In the genomic region with DNA sequence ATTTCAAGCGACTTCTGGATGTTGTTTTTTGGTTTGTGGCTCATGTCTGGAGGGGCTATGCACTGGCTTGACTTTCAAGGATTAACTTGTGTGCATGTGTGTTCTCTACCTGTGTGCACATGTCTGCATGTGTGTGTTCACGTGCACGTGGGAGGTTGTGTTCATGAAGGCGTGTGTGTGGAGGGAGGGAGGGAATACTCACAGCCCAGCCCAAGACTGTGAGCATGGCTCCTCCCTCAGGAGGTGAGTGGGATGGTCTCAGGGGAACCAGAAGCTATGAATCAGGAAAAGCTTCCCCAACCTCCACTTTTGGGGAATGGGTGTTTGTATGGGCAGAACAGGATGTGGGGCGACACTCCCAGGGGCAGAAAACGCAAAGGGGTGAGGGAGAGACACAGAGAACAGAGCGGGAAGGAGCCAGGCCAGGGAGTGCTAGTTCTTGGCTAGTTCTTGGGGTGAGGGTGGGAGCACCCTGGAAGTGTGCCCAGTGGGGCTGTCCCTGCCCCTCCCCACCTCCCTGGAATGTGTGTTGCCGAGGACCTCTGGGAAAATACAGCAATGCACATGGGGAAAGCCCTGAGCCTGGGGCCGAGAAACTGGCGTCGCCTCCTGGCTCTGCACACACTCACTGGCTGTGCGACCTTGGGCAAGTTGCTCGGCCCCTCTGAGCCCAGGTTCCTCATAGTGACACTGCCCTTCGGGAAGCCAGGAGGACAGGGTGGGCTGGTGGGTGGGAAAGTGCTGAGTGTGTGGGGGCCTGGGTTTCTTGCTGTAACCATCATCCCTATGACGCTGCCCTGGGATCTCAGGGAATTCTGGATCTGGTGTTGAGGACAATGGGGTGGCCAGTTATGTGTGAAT, we compare ENCODE assay signal across 18 cellular contexts. TPM values are rescaled to one million over a fixed set of nuclear protein-coding genes. Genes with fewer than 3 reads are reported as not detected.
DNase-seq lines count a peak whose midpoint lies in the region; FAIRE-seq and TF ChIP-seq lines count a peak whose summit lies in the region.
"Had no signal": no experiment of that assay in that cellular context is flagged by ENCODE, and none has a peak within 500 bp of the region (broad histone marks: within the 10 kb centered on the region; RNA-seq: fewer than 3 reads in every experiment).

No MANE protein-coding gene starts in this region.

- H3K9me3 ChIP-seq in GM23248 (ENCODE audit: low read depth) (no peaks in the 10 kb centered on the region), SK-N-MC (ENCODE audit: low read depth, low read length) (no peaks in the 10 kb centered on the region), kidney (ENCODE audit: control insufficient read depth in 1 of 2, low read length in 2 of 2) (no peaks in the 10 kb centered on the region), uterus (no peaks in the 10 kb centered on the region)
- H3K9me3 ChIP-seq: tibial artery had no signal

- H3K4me1 Mint-ChIP-seq in activated naive CD4-positive, alpha-beta T cell treated with anti-CD3 and anti-CD28 coated beads, Interleukin-2, amount 10 ng/mL, durations not matched to agents 7 days and 5 days = no peaks in the 10 kb centered on the region
- H3K4me1 Mint-ChIP-seq: natural killer cell had no signal

- H3K4me2 ChIP-seq in GM23248 (ENCODE audit: unreplicated experiment) = no peak overlapping the region

- no peaks in the 10 kb centered on the region for H3K4me1 ChIP-seq in GM23248 (ENCODE audit: insufficient read depth)
- no peaks in the 10 kb centered on the region for H3K4me1 ChIP-seq in kidney (ENCODE audit: control insufficient read depth in 1 of 2, insufficient read depth in 1 of 2, low read depth in 1 of 2, low read length in 2 of 2)
- no peaks in the 10 kb centered on the region for H3K4me1 ChIP-seq in uterus

- H3K36me3 ChIP-seq in BJ (ENCODE audit: control insufficient read depth, insufficient read depth, low read length) (no peaks in the 10 kb centered on the region), GM23248 (ENCODE audit: low read depth) (no peaks in the 10 kb centered on the region), SK-N-MC (ENCODE audit: insufficient read depth, low read length) (no peaks in the 10 kb centered on the region), kidney (ENCODE audit: control insufficient read depth in 1 of 2, insufficient read depth in 2 of 2, low read length in 2 of 2) (no peaks in the 10 kb centered on the region), uterus (no peaks in the 10 kb centered on the region)
- H3K36me3 ChIP-seq: tibial artery had no signal

- in situ Hi-C loops in GM23248 (cut with MboI) = no loop called here

- no peaks in the 10 kb centered on the region for H3K9me3 Mint-ChIP-seq in activated naive CD4-positive, alpha-beta T cell treated with anti-CD3 and anti-CD28 coated beads, Interleukin-2, amount 10 ng/mL, durations not matched to agents 7 days and 5 days
- H3K9me3 Mint-ChIP-seq: activated T-cell treated with anti-CD3 and anti-CD28 coated beads, Interleukin-2, amount 50 U/mL, for 4 hours; CD4-positive, alpha-beta T cell; natural killer cell had no signal

- TF ChIP-seq POLR2A in uterus (IDR thresholded peaks at IDR 0.05) = no peak

- no peak overlapping the region for H3K4me3 ChIP-seq in BJ (ENCODE audit: low read depth, low read length)
- H3K4me3 ChIP-seq in GM23248 = no peak overlapping the region
- H3K4me3 ChIP-seq in SK-N-MC = peak overlapping the region; percentile 37
- no peak overlapping the region for H3K4me3 ChIP-seq in kidney (ENCODE audit: low read length in 2 of 2)
- H3K4me3 ChIP-seq in uterus = no peak overlapping the region
- H3K4me3 ChIP-seq: tibial artery had no signal

- no peaks in the 10 kb centered on the region for H3F3A ChIP-seq in GM23248 (ENCODE audit: insufficient read depth)

- no peak overlapping the region for H3K27ac ChIP-seq in GM23248
- peak overlapping the region; percentile 73 for H3K27ac ChIP-seq in SK-N-MC
- no peak overlapping the region for H3K27ac ChIP-seq in kidney (ENCODE audit: low read depth in 2 of 2, low read length in 2 of 2)
- H3K27ac ChIP-seq in uterus = no peak overlapping the region
- H3K27ac ChIP-seq: tibial artery had no signal

- H2AFZ ChIP-seq in GM23248 = no peak overlapping the region

- FAIRE-seq in kidney (lab: Jason Lieb, UNC) = no peak

- H3K4me3 Mint-ChIP-seq in activated naive CD4-positive, alpha-beta T cell treated with anti-CD3 and anti-CD28 coated beads, Interleukin-2, amount 10 ng/mL, durations not matched to agents 7 days and 5 days = no peak overlapping the region
- H3K4me3 Mint-ChIP-seq: activated T-cell treated with anti-CD3 and anti-CD28 coated beads, Interleukin-2, amount 50 U/mL, for 4 hours; CD4-positive, alpha-beta T cell; natural killer cell had no signal

- H3K27me3 Mint-ChIP-seq in activated naive CD4-positive, alpha-beta T cell treated with anti-CD3 and anti-CD28 coated beads, Interleukin-2, amount 10 ng/mL, durations not matched to agents 7 days and 5 days = peaks cover 91% of the 10 kb centered on the region

- no peak for DNase-seq in BJ (ENCODE audit: low read depth)
- peak; percentile 25 for DNase-seq in GM23248
- DNase-seq in SK-N-MC (ENCODE audit: low read depth, low spot score) = no peak
- DNase-seq in kidney = peak; percentile 62
- no peak for DNase-seq in NCI-H524 treated with DMSO at 0.1 percent for 48 hours (lab: John Stamatoyannopoulos, UW)
- DNase-seq in uterus = no peak
- no peak for DNase-seq in activated naive CD4-positive, alpha-beta T cell treated with anti-CD3 and anti-CD28 coated beads, Interleukin-2, amount 10 ng/mL, durations not matched to agents 7 days and 5 days
- DNase-seq in mucosa of gallbladder (ENCODE audit: low spot score) = no peak
- DNase-seq: activated CD4-positive, alpha-beta T cell treated with anti-CD3 and anti-CD28 coated beads, Interleukin-2, amount 50 U/mL, for 4 hours; activated T-cell treated with anti-CD3 and anti-CD28 coated beads, Interleukin-2, amount 50 U/mL, for 4 hours; CD4-positive, alpha-beta T cell; KG1; natural killer cell; NCI-H1694 treated with DMSO at 0.1 percent for 48 hours; stimulated activated CD4-positive, alpha-beta T cell treated with anti-CD3 and anti-CD28 coated beads, Interleukin-2, amount 100 ng/mL, for 24 hours; stimulated activated CD8-positive, alpha-beta memory T cell treated with anti-CD3 and anti-CD28 coated beads, Interleukin-4, amount 100 ng/mL, for 48 hours; tibial artery had no signal

- H4K20me1 ChIP-seq in GM23248 (ENCODE audit: insufficient read depth) = no peaks in the 10 kb centered on the region

- TF ChIP-seq CTCF in BJ (IDR thresholded peaks at IDR 0.05; ENCODE audit: insufficient read depth, low read depth, low read length) (peak; percentile 21; the same call in 1 of the 2 replicates), kidney (IDR thresholded peaks at IDR 0.05; ENCODE audit: borderline replicate concordance, extremely low read depth, insufficient read depth) (no peak), uterus (IDR thresholded peaks at IDR 0.05) (no peak)

- POLR2A ChIA-PET in BJ (lab: Charles Lee) = no interaction called here

- peaks cover 18% of the 10 kb centered on the region for H3K27me3 ChIP-seq in BJ (ENCODE audit: control insufficient read depth, insufficient read depth, low read length)
- H3K27me3 ChIP-seq in GM23248 (replicated peaks; ENCODE audit: insufficient read depth) = peaks cover 81% of the 10 kb centered on the region
- H3K27me3 ChIP-seq in uterus = peaks cover 0 to 2% of the 10 kb centered on the region in 2 donors

- no peak overlapping the region for H3K27ac Mint-ChIP-seq in activated naive CD4-positive, alpha-beta T cell treated with anti-CD3 and anti-CD28 coated beads, Interleukin-2, amount 10 ng/mL, durations not matched to agents 7 days and 5 days
- H3K27ac Mint-ChIP-seq: CD4-positive, alpha-beta T cell; natural killer cell had no signal

- intact Hi-C loops in kidney (cut with DNase I) (no loop called here), uterus (cut with DNase I; ENCODE audit: low total_unique reads) (no loop called here)

- CTCF ChIA-PET in BJ (lab: Yijun Ruan, JAX) = interaction anchor here (1.0 kb wide), 2 partner anchors 14 to 193 kb away, joined by 3 to 4 read pairs; no protein-coding TSS in a partner anchor
- CTCF ChIA-PET in activated naive CD4-positive, alpha-beta T cell treated with anti-CD3 and anti-CD28 coated beads, Interleukin-2, amount 10 ng/mL, durations not matched to agents 7 days and 5 days (lab: Charles Lee) = no interaction called here

- no peaks in the 10 kb centered on the region for H3K9me2 ChIP-seq in GM23248 (ENCODE audit: insufficient read depth)

- no peaks in the 10 kb centered on the region for H3K79me2 ChIP-seq in GM23248 (ENCODE audit: insufficient read depth)

- 17 to 25% methylated on average over 13 to 15 of the region's 15 CpGs for WGBS in GM23248 (ENCODE audit: low coverage in 1 of 2, low lambda C conversion rate in 2 of 2, missing lambda C conversion rate in 2 of 2), 2 experiments

- no peaks in the 10 kb centered on the region for H3K36me3 Mint-ChIP-seq in activated naive CD4-positive, alpha-beta T cell treated with anti-CD3 and anti-CD28 coated beads, Interleukin-2, amount 10 ng/mL, durations not matched to agents 7 days and 5 days
- H3K36me3 Mint-ChIP-seq: natural killer cell had no signal

- H3K9ac ChIP-seq in GM23248 (no peak overlapping the region), SK-N-MC (ENCODE audit: insufficient read length) (no peak overlapping the region), kidney (ENCODE audit: low read length in 2 of 2) (no peak overlapping the region)

RNA-seq across cellular contexts. Expression of gene ALX4, which starts 16.9 kb away (rescaled TPM):
- 1.3 and 2.2 TPM in 2 replicates for polyA plus RNA-seq in BJ (2011; rRNA removed)
- 2.2 and 2.6 TPM in 2 replicates for polyA minus RNA-seq in BJ (2011; rRNA and poly(A)+ RNA removed)
- not detected in 2 replicates for total RNA-seq in GM23248 (2014; rRNA removed; shearing (Covaris generic))
- polyA plus RNA-seq in GM23248 (2016; fragmentation: Nextera tagmentation; extraction: Ambion mirVana) = not detected in 2 replicates
- total RNA-seq in kidney = 0.16 TPM
- 0.09 TPM for polyA plus RNA-seq in kidney (ENCODE audit: insufficient read depth, low read depth, low replicate concordance)
- 1 to 10 TPM in 1 of 4 donors, under 1 TPM in 2, not detected in 1; 0.26 to 2.5 (median 0.73) TPM for total RNA-seq in uterus
- 0.03 TPM for total RNA-seq in mucosa of gallbladder
- total RNA-seq: activated T-cell treated with anti-CD3 and anti-CD28 coated beads, Interleukin-2, amount 50 U/mL, for 4 hours; CD4-positive, alpha-beta T cell; natural killer cell; renal cortical epithelial cell had no signal

Comparison
In these comparisons a context has a peak if more than half of its experiments do, and no peak if none do; other contexts are left out.
1. DNase-seq: peak in GM23248 (single experiment) and kidney (single experiment); none in BJ (single experiment), SK-N-MC (single experiment), NCI-H524 treated with DMSO at 0.1 percent for 48 hours (single experiment), uterus (0 of 2), activated naive CD4-positive, alpha-beta T cell treated with anti-CD3 and anti-CD28 coated beads, Interleukin-2, amount 10 ng/mL, durations not matched to agents 7 days and 5 days (single experiment) and mucosa of gallbladder (single experiment).